Comparison of ENCODE assay signal across 1 cellular context in the genomic region with DNA sequence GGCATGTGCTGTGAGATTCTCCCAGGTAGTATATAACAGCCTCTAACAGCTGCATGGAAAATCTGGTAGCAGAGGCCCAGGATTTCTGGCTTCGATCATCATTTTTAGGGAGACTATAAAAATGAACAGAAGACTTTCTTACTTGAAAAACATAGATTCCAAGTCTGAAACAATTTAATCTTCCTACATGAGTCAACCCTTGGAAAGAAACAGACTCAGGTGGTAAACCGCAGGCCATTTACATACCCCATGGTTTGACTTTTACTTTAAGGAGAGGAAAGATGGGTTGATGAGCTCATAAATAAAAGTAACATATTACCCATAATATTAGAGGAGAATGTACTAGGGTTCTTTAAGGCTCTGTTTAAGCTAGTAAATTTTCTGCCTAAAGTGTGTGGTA.
TF ChIP-seq lines count a peak whose summit lies in the region.

No MANE protein-coding gene starts in this region.

TF ChIP-seq in SK-N-SH, 30 proteins besides CTCF, POLR2A, EP300 and RAD21 (continued from another document):
- no peak for TF ChIP-seq EZH2phosphoT487 (IDR thresholded peaks at IDR 0.05; ENCODE audit: borderline replicate concordance, low read depth)
- peak; percentile 78; the same call in 1 of the 2 replicates for TF ChIP-seq MEF2A (IDR thresholded peaks at IDR 0.05; ENCODE audit: borderline replicate concordance, low read depth)
- TF ChIP-seq TAF1 (IDR thresholded peaks at IDR 0.05; ENCODE audit: borderline replicate concordance, low read depth, low read length): no peak
- TF ChIP-seq IRF3 (IDR thresholded peaks at IDR 0.05; ENCODE audit: low read depth, low read length): no peak
- peak; percentile 20; the same call in 1 of the 2 replicates for TF ChIP-seq GABPA (IDR thresholded peaks at IDR 0.05; ENCODE audit: low read depth)
- TF ChIP-seq SMC3 (IDR thresholded peaks at IDR 0.05; ENCODE audit: low read depth, low read length): no peak
- no peak for TF ChIP-seq GATA2 (CRISPR knock-in tag; IDR thresholded peaks at IDR 0.05)
- no peak for TF ChIP-seq RFX5 (IDR thresholded peaks at IDR 0.05; ENCODE audit: low read length)
- no peak for TF ChIP-seq CHD2 (IDR thresholded peaks at IDR 0.05; ENCODE audit: low read length, partially characterized antibody)
- no peak for TF ChIP-seq USF1 (IDR thresholded peaks at IDR 0.05; ENCODE audit: borderline replicate concordance, low read depth)
- TF ChIP-seq, protein P1, sequence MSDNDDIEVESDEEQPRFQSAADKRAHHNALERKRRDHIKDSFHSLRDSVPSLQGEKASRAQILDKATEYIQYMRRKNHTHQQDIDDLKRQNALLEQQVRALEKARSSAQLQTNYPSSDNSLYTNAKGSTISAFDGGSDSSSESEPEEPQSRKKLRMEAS (IDR thresholded peaks at IDR 0.05; ENCODE audit: low read depth): peak; percentile 42; the same call in 1 of the 2 replicates
- TF ChIP-seq TEAD4 (IDR thresholded peaks at IDR 0.05; ENCODE audit: borderline replicate concordance, insufficient read depth): peak; percentile 95
- peak; percentile 83; the same call in 1 of the 2 replicates for TF ChIP-seq FOXM1 (IDR thresholded peaks at IDR 0.05; ENCODE audit: low read depth)
- peak; percentile 95 for TF ChIP-seq FOSL2 (IDR thresholded peaks at IDR 0.05; ENCODE audit: borderline replicate concordance, low read depth)
- TF ChIP-seq, protein P2, sequence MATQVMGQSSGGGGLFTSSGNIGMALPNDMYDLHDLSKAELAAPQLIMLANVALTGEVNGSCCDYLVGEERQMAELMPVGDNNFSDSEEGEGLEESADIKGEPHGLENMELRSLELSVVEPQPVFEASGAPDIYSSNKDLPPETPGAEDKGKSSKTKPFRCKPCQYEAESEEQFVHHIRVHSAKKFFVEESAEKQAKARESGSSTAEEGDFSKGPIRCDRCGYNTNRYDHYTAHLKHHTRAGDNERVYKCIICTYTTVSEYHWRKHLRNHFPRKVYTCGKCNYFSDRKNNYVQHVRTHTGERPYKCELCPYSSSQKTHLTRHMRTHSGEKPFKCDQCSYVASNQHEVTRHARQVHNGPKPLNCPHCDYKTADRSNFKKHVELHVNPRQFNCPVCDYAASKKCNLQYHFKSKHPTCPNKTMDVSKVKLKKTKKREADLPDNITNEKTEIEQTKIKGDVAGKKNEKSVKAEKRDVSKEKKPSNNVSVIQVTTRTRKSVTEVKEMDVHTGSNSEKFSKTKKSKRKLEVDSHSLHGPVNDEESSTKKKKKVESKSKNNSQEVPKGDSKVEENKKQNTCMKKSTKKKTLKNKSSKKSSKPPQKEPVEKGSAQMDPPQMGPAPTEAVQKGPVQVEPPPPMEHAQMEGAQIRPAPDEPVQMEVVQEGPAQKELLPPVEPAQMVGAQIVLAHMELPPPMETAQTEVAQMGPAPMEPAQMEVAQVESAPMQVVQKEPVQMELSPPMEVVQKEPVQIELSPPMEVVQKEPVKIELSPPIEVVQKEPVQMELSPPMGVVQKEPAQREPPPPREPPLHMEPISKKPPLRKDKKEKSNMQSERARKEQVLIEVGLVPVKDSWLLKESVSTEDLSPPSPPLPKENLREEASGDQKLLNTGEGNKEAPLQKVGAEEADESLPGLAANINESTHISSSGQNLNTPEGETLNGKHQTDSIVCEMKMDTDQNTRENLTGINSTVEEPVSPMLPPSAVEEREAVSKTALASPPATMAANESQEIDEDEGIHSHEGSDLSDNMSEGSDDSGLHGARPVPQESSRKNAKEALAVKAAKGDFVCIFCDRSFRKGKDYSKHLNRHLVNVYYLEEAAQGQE (IDR thresholded peaks at IDR 0.05; ENCODE audit: low read depth, low read length): no peak
- peak; percentile 36; the same call in 1 of the 2 replicates for TF ChIP-seq ELF1 (IDR thresholded peaks at IDR 0.05)
